Comparison of ENCODE assay signal across 3 cellular contexts in the genomic region with DNA sequence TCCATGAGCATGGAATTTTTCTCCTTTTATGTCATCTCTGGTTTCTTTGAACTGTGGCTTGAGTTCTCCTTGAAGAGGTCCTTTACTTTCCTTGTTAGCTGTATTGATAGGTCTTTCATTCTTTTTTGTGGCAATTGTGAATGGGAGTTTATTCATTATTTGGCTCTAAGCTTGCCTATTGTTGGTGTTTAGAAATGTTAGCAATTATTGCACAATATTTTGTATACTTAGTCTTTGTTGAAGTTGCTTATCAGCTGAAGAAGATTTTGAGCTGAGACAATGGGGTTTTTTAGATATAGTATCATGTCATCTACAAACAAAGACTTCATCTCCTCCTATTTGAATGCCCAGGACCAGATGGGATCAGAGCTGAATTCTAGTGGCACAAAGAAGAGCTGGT.
TF ChIP-seq lines count a peak whose summit lies in the region.

No MANE protein-coding gene starts in this region.

TF ChIP-seq in HepG2, 621 proteins besides CTCF, POLR2A, EP300 and RAD21:
- peak; percentile 58; the same call in 1 of the 2 replicates for TF ChIP-seq CEBPB (IDR thresholded peaks at IDR 0.05; ENCODE audit: borderline replicate concordance, low read depth, low read length)
- TF ChIP-seq, protein P1, sequence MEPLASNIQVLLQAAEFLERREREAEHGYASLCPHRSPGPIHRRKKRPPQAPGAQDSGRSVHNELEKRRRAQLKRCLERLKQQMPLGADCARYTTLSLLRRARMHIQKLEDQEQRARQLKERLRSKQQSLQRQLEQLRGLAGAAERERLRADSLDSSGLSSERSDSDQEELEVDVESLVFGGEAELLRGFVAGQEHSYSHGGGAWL (CRISPR knock-in tag; IDR thresholded peaks at IDR 0.05): no peak
- TF ChIP-seq, protein P2, sequence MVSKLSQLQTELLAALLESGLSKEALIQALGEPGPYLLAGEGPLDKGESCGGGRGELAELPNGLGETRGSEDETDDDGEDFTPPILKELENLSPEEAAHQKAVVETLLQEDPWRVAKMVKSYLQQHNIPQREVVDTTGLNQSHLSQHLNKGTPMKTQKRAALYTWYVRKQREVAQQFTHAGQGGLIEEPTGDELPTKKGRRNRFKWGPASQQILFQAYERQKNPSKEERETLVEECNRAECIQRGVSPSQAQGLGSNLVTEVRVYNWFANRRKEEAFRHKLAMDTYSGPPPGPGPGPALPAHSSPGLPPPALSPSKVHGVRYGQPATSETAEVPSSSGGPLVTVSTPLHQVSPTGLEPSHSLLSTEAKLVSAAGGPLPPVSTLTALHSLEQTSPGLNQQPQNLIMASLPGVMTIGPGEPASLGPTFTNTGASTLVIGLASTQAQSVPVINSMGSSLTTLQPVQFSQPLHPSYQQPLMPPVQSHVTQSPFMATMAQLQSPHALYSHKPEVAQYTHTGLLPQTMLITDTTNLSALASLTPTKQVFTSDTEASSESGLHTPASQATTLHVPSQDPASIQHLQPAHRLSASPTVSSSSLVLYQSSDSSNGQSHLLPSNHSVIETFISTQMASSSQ (IDR thresholded peaks at IDR 0.05; ENCODE audit: low read depth): no peak
- TF ChIP-seq, protein P2 (CRISPR knock-in tag; IDR thresholded peaks at IDR 0.05; ENCODE audit: borderline replicate concordance): no peak
- TF ChIP-seq, protein P3, sequence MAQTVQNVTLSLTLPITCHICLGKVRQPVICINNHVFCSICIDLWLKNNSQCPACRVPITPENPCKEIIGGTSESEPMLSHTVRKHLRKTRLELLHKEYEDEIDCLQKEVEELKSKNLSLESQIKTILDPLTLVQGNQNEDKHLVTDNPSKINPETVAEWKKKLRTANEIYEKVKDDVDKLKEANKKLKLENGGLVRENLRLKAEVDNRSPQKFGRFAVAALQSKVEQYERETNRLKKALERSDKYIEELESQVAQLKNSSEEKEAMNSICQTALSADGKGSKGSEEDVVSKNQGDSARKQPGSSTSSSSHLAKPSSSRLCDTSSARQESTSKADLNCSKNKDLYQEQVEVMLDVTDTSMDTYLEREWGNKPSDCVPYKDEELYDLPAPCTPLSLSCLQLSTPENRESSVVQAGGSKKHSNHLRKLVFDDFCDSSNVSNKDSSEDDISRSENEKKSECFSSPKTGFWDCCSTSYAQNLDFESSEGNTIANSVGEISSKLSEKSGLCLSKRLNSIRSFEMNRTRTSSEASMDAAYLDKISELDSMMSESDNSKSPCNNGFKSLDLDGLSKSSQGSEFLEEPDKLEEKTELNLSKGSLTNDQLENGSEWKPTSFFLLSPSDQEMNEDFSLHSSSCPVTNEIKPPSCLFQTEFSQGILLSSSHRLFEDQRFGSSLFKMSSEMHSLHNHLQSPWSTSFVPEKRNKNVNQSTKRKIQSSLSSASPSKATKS (CRISPR knock-in tag; IDR thresholded peaks at IDR 0.05): no peak

TF ChIP-seq in IMR-90, 13 proteins besides CTCF, POLR2A, EP300 and RAD21:
- TF ChIP-seq MAFK (IDR thresholded peaks at IDR 0.05; ENCODE audit: low read depth, low read length): no peak
- TF ChIP-seq MXI1 (IDR thresholded peaks at IDR 0.05; ENCODE audit: borderline replicate concordance, low read depth, low read length): no peak
- peak; percentile 63; the same call in 1 of the 2 replicates for TF ChIP-seq CEBPB (IDR thresholded peaks at IDR 0.05; ENCODE audit: low read depth, low read length)
- no peak for TF ChIP-seq RFX5 (IDR thresholded peaks at IDR 0.05; ENCODE audit: low read depth, low read length)

TF ChIP-seq in H1, 55 proteins besides CTCF, POLR2A, EP300 and RAD21:
- no peak for TF ChIP-seq CHD2 (IDR thresholded peaks at IDR 0.05; ENCODE audit: low read length)
- TF ChIP-seq BACH1 (IDR thresholded peaks at IDR 0.05; ENCODE audit: low read length): no peak
- peak; percentile 24; the same call in 1 of the 2 replicates for TF ChIP-seq CEBPB (IDR thresholded peaks at IDR 0.05; ENCODE audit: low read depth, low read length)
- TF ChIP-seq TBP (IDR thresholded peaks at IDR 0.05; ENCODE audit: low read depth, low read length): no peak
- TF ChIP-seq RBBP5 (IDR thresholded peaks at IDR 0.05; ENCODE audit: borderline replicate concordance, low read depth, low read length): no peak
- no peak for TF ChIP-seq ZNF274 (IDR thresholded peaks at IDR 0.05; ENCODE audit: borderline replicate concordance, extremely low read depth, low read length)
